Comparison of ENCODE assay signal across 1 cellular context in the genomic region with DNA sequence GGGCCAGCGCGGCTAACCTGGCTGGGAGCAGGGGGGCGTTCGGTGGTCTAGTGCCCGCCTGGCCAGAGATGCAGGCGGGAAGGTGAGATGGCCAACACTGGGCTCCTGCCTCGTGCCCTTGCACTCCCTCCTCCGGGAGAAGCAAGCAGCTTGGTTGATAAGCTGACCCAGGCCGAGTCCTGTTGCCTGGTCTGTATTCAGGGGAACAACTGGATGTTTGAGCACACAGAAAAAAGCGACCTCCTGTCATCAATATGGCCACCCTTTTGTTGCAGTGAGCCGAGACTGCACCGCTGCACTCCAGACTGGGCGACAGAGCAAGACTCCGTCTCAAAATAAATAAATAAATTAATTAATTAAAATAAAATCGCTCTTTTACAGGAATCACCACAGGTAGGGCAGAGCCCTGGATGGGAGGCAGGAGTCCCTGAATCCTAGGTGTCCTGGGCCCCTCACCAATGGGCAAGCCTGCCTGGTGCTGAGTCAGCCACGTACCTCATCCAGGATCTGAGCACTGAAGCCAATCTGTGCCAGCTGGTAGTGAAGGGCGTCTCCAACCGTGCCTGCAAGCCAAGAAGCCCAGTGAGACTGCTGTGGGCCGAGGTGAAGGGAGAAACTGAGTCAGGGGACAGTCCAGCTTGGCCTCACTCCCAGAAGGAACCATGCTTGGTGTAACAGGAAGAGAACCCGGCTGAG.
TF ChIP-seq lines count a peak whose summit lies in the region.

No MANE protein-coding gene starts in this region.

TF ChIP-seq in H1, 55 proteins besides CTCF, POLR2A, EP300 and RAD21:
- TF ChIP-seq TAF7 (optimal IDR thresholded peaks at IDR 0.05; ENCODE audit: borderline replicate concordance, low read depth, low read length) (no peak), SIRT6 (IDR thresholded peaks at IDR 0.05; ENCODE audit: low read length) (no peak), JUND (IDR thresholded peaks at IDR 0.05; ENCODE audit: low read length) (no peak), SAP30 (IDR thresholded peaks at IDR 0.05; ENCODE audit: insufficient read depth, insufficient replicate concordance, low read length) (no peak), RBBP5 (IDR thresholded peaks at IDR 0.05; ENCODE audit: borderline replicate concordance, low read depth, low read length) (no peak; the same call in 1 of the 2 replicates), KDM5A (IDR thresholded peaks at IDR 0.05; ENCODE audit: low read length) (no peak), KDM4A (IDR thresholded peaks at IDR 0.05; ENCODE audit: low read depth, low read length, severe bottlenecking) (no peak), CTBP2 (IDR thresholded peaks at IDR 0.05; ENCODE audit: borderline replicate concordance, insufficient read depth, insufficient read length, low read length) (no peak), SIX5 (IDR thresholded peaks at IDR 0.05; ENCODE audit: low read depth, low read length) (no peak), RXRA (IDR thresholded peaks at IDR 0.05; ENCODE audit: insufficient read depth, low read depth, low read length) (no peak), KDM1A (IDR thresholded peaks at IDR 0.05; ENCODE audit: borderline replicate concordance, low read length) (0 out of 2 replicates have a peak, but pooled peaks have one; percentile 11), HDAC6 (IDR thresholded peaks at IDR 0.05; ENCODE audit: low read depth, low read length) (no peak)
- TF ChIP-seq, protein P1, sequence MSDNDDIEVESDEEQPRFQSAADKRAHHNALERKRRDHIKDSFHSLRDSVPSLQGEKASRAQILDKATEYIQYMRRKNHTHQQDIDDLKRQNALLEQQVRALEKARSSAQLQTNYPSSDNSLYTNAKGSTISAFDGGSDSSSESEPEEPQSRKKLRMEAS (IDR thresholded peaks at IDR 0.05): peak; percentile 73
- TF ChIP-seq, protein P2, sequence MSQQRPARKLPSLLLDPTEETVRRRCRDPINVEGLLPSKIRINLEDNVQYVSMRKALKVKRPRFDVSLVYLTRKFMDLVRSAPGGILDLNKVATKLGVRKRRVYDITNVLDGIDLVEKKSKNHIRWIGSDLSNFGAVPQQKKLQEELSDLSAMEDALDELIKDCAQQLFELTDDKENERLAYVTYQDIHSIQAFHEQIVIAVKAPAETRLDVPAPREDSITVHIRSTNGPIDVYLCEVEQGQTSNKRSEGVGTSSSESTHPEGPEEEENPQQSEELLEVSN (IDR thresholded peaks at IDR 0.05): peak; percentile 91
